28 cellular contexts compared by ENCODE assay signal in the genomic region with DNA sequence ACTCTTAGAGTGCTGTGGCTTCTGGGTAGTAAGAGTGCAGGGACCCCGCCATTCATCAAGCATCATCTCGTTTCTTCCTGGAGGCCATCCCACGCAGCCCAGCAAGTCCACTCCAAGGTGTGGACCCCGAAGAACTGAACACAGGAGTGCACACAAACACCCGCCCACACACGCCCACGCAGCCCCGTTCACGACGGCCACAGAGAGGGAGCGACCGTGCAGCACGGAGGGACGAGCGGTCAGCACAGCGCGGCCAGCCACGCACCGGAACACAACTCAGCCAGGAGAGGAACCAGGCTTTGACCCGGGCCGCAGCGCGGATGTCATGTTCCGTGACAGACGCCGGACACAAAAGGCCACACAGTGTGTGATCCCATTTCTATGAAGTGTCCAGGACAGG.
"Had no signal": no experiment of that assay in that cellular context is flagged by ENCODE, and none has a peak within 500 bp of the region (broad histone marks: within the 10 kb centered on the region; RNA-seq: fewer than 3 reads in every experiment).

No MANE protein-coding gene starts in this region.

- H3K27ac ChIP-seq: ascending aorta, breast epithelium, cardiac muscle cell, colonic mucosa, epithelial cell of prostate, esophagus squamous epithelium, gastroesophageal sphincter, heart right ventricle had no signal

- H3K4me3 ChIP-seq: ascending aorta, breast epithelium, cardiac muscle cell, colonic mucosa, esophagus squamous epithelium, gastroesophageal sphincter, heart right ventricle had no signal

- DNase-seq: activated CD4-positive, alpha-beta memory T cell treated with anti-CD3 and anti-CD28 coated beads, Interleukin-2, amount 10 ng/mL, durations not matched to agents 7 days and 5 days; activated CD4-positive, alpha-beta T cell treated with anti-CD3 and anti-CD28 coated beads for 36 hours; activated CD4-positive, alpha-beta T cell treated with anti-CD3 and anti-CD28 coated beads, Interleukin-2, amount 10 ng/mL, durations not matched to agents 24 days and 14 days; activated CD4-positive, CD25-positive, alpha-beta regulatory T cell; activated CD4-positive, CD25-positive, alpha-beta regulatory T cell treated with anti-CD3 and anti-CD28 coated beads, Interleukin-2, amount 50 U/mL, for 72 hours; activated CD8-positive, alpha-beta memory T cell treated with anti-CD3 and anti-CD28 coated beads, Interleukin-2, amount 50 U/mL, for 48 hours; activated gamma-delta T cell; activated naive CD4-positive, alpha-beta T cell; activated naive CD4-positive, alpha-beta T cell treated with anti-CD3 and anti-CD28 coated beads, Interleukin-2, amount 10 ng/mL, durations not matched to agents 7 days and 5 days; activated naive CD8-positive, alpha-beta T cell treated with anti-CD3 and anti-CD28 coated beads, Interleukin-2, amount 10 ng/mL, durations not matched to agents 7 days and 5 days; activated T-cell treated with anti-CD3 and anti-CD28 coated beads for 4 hours; activated T-cell treated with anti-CD3 and anti-CD28 coated beads, Interleukin-2, amount 50 U/mL, for 24 hours; activated T-cell treated with anti-CD3 and anti-CD28 coated beads, Interleukin-2, amount 50 U/mL, for 72 hours; central memory CD4-positive, alpha-beta T cell; cerebellar nuclear complex; colonic mucosa; effector CD8-positive, alpha-beta T cell; esophagus squamous epithelium; foreskin melanocyte; heart right ventricle; T-helper 17 cell; T1000 had no signal

- H3K36me3 ChIP-seq: breast epithelium, cardiac muscle cell, colonic mucosa had no signal

- H3K27me3 ChIP-seq: ascending aorta, breast epithelium, cardiac muscle cell, colonic mucosa, esophagus squamous epithelium, gastroesophageal sphincter, heart right ventricle had no signal

- H3K9me3 ChIP-seq: ascending aorta, breast epithelium, colonic mucosa, esophagus squamous epithelium, gastroesophageal sphincter, heart right ventricle had no signal

- ATAC-seq: activated CD4-positive, alpha-beta T cell treated with anti-CD3 and anti-CD28 coated beads for 36 hours; activated naive CD4-positive, alpha-beta T cell treated with anti-CD3 and anti-CD28 coated beads, Interleukin-2, amount 50 U/mL, for 72 hours; activated T-cell treated with anti-CD3 and anti-CD28 coated beads, Interleukin-2, amount 50 U/mL, for 72 hours; gastroesophageal sphincter; heart right ventricle; T-helper 17 cell had no signal

- H3K4me1 ChIP-seq: ascending aorta, colonic mucosa had no signal
